ENCODE assay signal across 23 cellular contexts in genomic region chr14:34999500-34999899, GRCh38. TPM values are rescaled to one million over a fixed set of nuclear protein-coding genes. Genes with fewer than 3 reads are reported as not detected.
DNase-seq lines count a peak whose midpoint lies in the region; ATAC-seq, FAIRE-seq and TF ChIP-seq lines count a peak whose summit lies in the region.
"Had no signal": no experiment of that assay in that cellular context is flagged by ENCODE, and none has a peak within 500 bp of the region (broad histone marks: within the 10 kb centered on the region; RNA-seq: fewer than 3 reads in every experiment).

No MANE protein-coding gene starts in this region.

- DNase-seq in H54 (ENCODE audit: insufficient read length, low spot score) (no peak), HepG2 (ENCODE audit: low spot score) (no peak), DMS 273 treated with DMSO at 0.1 percent for 48 hours (lab: John Stamatoyannopoulos, UW) (no peak), NCI-H2171 (lab: John Stamatoyannopoulos, UW) (no peak), erythroblast (lab: John Stamatoyannopoulos, UW) (no peak)
- no peak for DNase-seq in central memory CD8-positive, alpha-beta T cell (ENCODE audit: low spot score in 2 of 2)
- DNase-seq in activated CD4-positive, CD25-positive, alpha-beta regulatory T cell (lab: John Stamatoyannopoulos, UW), result no peak
- DNase-seq: 8988T; ACHN; AML-193; BE2C; CD4-positive, alpha-beta T cell; CD8-positive, alpha-beta memory T cell; DND-41; HFFc6 had no signal

- no peaks in the 10 kb centered on the region for H3K27me3 ChIP-seq in HepG2 (ENCODE audit: control insufficient read depth in 1 of 2, insufficient read depth in 2 of 2, low read length in 2 of 2)
- H3K27me3 ChIP-seq: BE2C; BLaER1 treated with 17β-estradiol and CSF1 and Interleukin-3, amounts not matched to agents 10 nM and 100 nM had no signal

- H3K27me3 Mint-ChIP-seq in central memory CD8-positive, alpha-beta T cell, result no peaks in the 10 kb centered on the region
- H3K27me3 Mint-ChIP-seq in nephron (ENCODE audit: low read depth), result no peaks in the 10 kb centered on the region
- H3K27me3 Mint-ChIP-seq: CD4-positive, alpha-beta T cell; CD8-positive, alpha-beta memory T cell had no signal

- in situ Hi-C loops in HepG2 (cut with HindIII; ENCODE audit: extremely low pct_ligation_motif_present, low pct_unique_long_range_greater_than_20kb), result no loop called here

- no peak overlapping the region for H3K4me3 Mint-ChIP-seq in central memory CD8-positive, alpha-beta T cell
- no peak overlapping the region for H3K4me3 Mint-ChIP-seq in nephron
- H3K4me3 Mint-ChIP-seq: CD14-positive monocyte; CD4-positive, alpha-beta T cell; CD8-positive, alpha-beta memory T cell; GM23338; HFFc6 had no signal

- FAIRE-seq in H54 (lab: Jason Lieb, UNC), result peak; percentile 6
- FAIRE-seq in HepG2 (lab: Jason Lieb, UNC), result no peak
- FAIRE-seq: A549, D721Med, G401.6 had no signal

- intact Hi-C loops in HepG2 (cut with micrococcal nuclease; ENCODE audit: unreplicated experiment), result no loop called here

- TF ChIP-seq EP300 in HepG2 (IDR thresholded peaks at IDR 0.05; ENCODE audit: low read depth in 2 of 2, low read length in 2 of 2) (no peak), HepG2 (CRISPR knock-in tag; IDR thresholded peaks at IDR 0.05; ENCODE audit: borderline replicate concordance) (no peak)

- TF ChIP-seq CTCF in HepG2 (CRISPR knock-in tag; IDR thresholded peaks at IDR 0.05) (no peak), nephron (IDR thresholded peaks at IDR 0.05; ENCODE audit: unreplicated experiment in 3 of 3) (no peak)

- peak overlapping the region; percentile 44 for H3K27ac Mint-ChIP-seq in central memory CD8-positive, alpha-beta T cell (ENCODE audit: low read depth)
- peak overlapping the region in 2 of 3 experiments; percentile 43 to 63 for H3K27ac Mint-ChIP-seq in nephron
- H3K27ac Mint-ChIP-seq: CD4-positive, alpha-beta T cell; GM23338; HFFc6 had no signal

- POLR2A ChIA-PET in HepG2 (lab: Yijun Ruan, JAX), result interaction anchor here (6.6 kb wide), 1 partner anchor 17 kb away, joined by 45 read pairs; the partner anchor contains the start of gene SRP54

- no peak for ATAC-seq in central memory CD8-positive, alpha-beta T cell (replicated peaks; ENCODE audit: extremely low read depth, poor library complexity, severe bottlenecking)
- ATAC-seq in HepG2, result no peak
- ATAC-seq: A549, GM23338 had no signal

- no peak overlapping the region for H3K4me3 ChIP-seq in HepG2 (replicated peaks in 1 of 3; ENCODE audit: insufficient read depth in 1 of 3, low read depth in 2 of 3, low read length in 3 of 3)
- H3K4me3 ChIP-seq: A549; BLaER1 treated with 17β-estradiol and CSF1 and Interleukin-3, amounts not matched to agents 10 nM and 100 nM; GM23338; HAP-1 had no signal

- H3K4me1 ChIP-seq in HepG2 (ENCODE audit: insufficient read depth, low read length), result no peaks in the 10 kb centered on the region
- H3K4me1 ChIP-seq: A549, BE2C, HAP-1 had no signal

- peaks cover 4% of the 10 kb centered on the region; the same call in 1 of the 2 replicates for H4K20me1 ChIP-seq in HepG2 (ENCODE audit: insufficient read depth, low read length)

- TF ChIP-seq RAD21 in HepG2 (CRISPR knock-in tag; IDR thresholded peaks at IDR 0.05), result no peak

- H3K27ac ChIP-seq in HepG2 (ENCODE audit: extremely low read length, insufficient read depth, low read length), result no peak overlapping the region
- H3K27ac ChIP-seq: A549; BLaER1 treated with 17β-estradiol and CSF1 and Interleukin-3, amounts not matched to agents 10 nM and 100 nM had no signal

- peaks cover 39% of the 10 kb centered on the region for H3K36me3 Mint-ChIP-seq in central memory CD8-positive, alpha-beta T cell (ENCODE audit: insufficient read depth)
- peaks cover 32% of the 10 kb centered on the region for H3K36me3 Mint-ChIP-seq in nephron (ENCODE audit: low read depth)

- no TSS peak for BruUV-seq in HepG2 (replicated peaks; lab: Mats Ljungman, UMichigan)

- H3K4me1 Mint-ChIP-seq in central memory CD8-positive, alpha-beta T cell, result peaks cover 5% of the 10 kb centered on the region
- H3K4me1 Mint-ChIP-seq in nephron, result peaks cover 12% of the 10 kb centered on the region
- H3K4me1 Mint-ChIP-seq: GM23338 had no signal

- no peaks in the 10 kb centered on the region for H3K9me3 ChIP-seq in HepG2 (ENCODE audit: low read length)
- H3K9me3 ChIP-seq: A549; BE2C; BLaER1 treated with 17β-estradiol and CSF1 and Interleukin-3, amounts not matched to agents 10 nM and 100 nM; HAP-1 had no signal

- no peak overlapping the region for H2AFZ ChIP-seq in HepG2 (ENCODE audit: low read length)
- H2AFZ ChIP-seq: GM23338 had no signal

- peaks cover 18 to 53% of the 10 kb centered on the region in 2 experiments for H3K36me3 ChIP-seq in HepG2 (replicated peaks in 1 of 2; ENCODE audit: control insufficient read depth in 1 of 2, insufficient read depth in 2 of 2, low read length in 2 of 2)

- no peaks in the 10 kb centered on the region for H3K9me3 Mint-ChIP-seq in central memory CD8-positive, alpha-beta T cell
- no peaks in the 10 kb centered on the region for H3K9me3 Mint-ChIP-seq in nephron
- H3K9me3 Mint-ChIP-seq: CD14-positive monocyte; CD4-positive, alpha-beta T cell; CD8-positive, alpha-beta memory T cell; GM23338; HFFc6 had no signal

- TF ChIP-seq POLR2A in H54 (IDR thresholded peaks at IDR 0.05; ENCODE audit: low read depth, low read length) (no peak), HepG2 (IDR thresholded peaks at IDR 0.05; ENCODE audit: insufficient read depth in 1 of 2, low read depth in 2 of 2, low read length in 2 of 2) (no peak), erythroblast (IDR thresholded peaks at IDR 0.05; ENCODE audit: low read length) (no peak)

- no peak overlapping the region for H3K4me2 ChIP-seq in HepG2 (ENCODE audit: low read depth, low read length)
- H3K4me2 ChIP-seq: A549; BLaER1 treated with 17β-estradiol and CSF1 and Interleukin-3, amounts not matched to agents 10 nM and 100 nM; GM23338 had no signal

- H3K9ac ChIP-seq in HepG2 (ENCODE audit: insufficient read depth, low read depth, low read length), result no peak overlapping the region
- H3K9ac ChIP-seq: BLaER1 treated with 17β-estradiol and CSF1 and Interleukin-3, amounts not matched to agents 10 nM and 100 nM had no signal

- CTCF ChIA-PET in HepG2 (lab: Yijun Ruan, JAX; ENCODE audit: low intra/inter-chr PET ratio, low total read pairs), result no interaction called here

- H3K79me2 ChIP-seq in HepG2 (ENCODE audit: insufficient read depth, low read length), result peaks cover 24% of the 10 kb centered on the region

- 96% methylated on average over 3 of the region's 3 CpGs for WGBS in HepG2 (ENCODE audit: low lambda C conversion rate)

TF ChIP-seq in HepG2, 621 proteins besides CTCF, POLR2A, EP300 and RAD21 (continues in another document):
- peak; percentile 37; the same call in 1 of the 2 replicates for TF ChIP-seq ZFP36L1 (CRISPR knock-in tag; IDR thresholded peaks at IDR 0.05)

RNA-seq across cellular contexts. Expression of gene SRP54, which starts 16.7 kb away (rescaled TPM):
- 207 and 297 TPM in 2 replicates for total RNA-seq in HepG2 (2016; rRNA removed; fragmentation: Illumina TruSeq; extraction: Trizol)
- total RNA-seq in HepG2 (2016; cell fraction: cytosol; rRNA removed; fragmentation: Illumina TruSeq; extraction: Trizol; ENCODE audit: low read depth), result 26.1 and 28.6 TPM in 2 replicates
- 210 and 295 TPM in 2 replicates for total RNA-seq in HepG2 (2016; cell fraction: insoluble cytoplasmic fraction; rRNA removed; fragmentation: Illumina TruSeq; extraction: Trizol)
- total RNA-seq in HepG2 (2016; cell fraction: membrane; rRNA removed; fragmentation: Illumina TruSeq; extraction: Trizol), result 41.2 and 50.0 TPM in 2 replicates
- 128 and 142 TPM in 2 replicates for total RNA-seq in HepG2 (2016; cell fraction: nucleus; rRNA removed; fragmentation: Illumina TruSeq; extraction: Trizol)
- polyA plus RNA-seq in HepG2 (2011; rRNA removed), result 36.0 and 42.2 TPM in 2 replicates
- 45.2 and 47.0 TPM in 2 replicates for polyA plus RNA-seq in HepG2 (2011; cell fraction: cytosol; rRNA removed)
- polyA plus RNA-seq in HepG2 (2011; cell fraction: nucleus; rRNA removed), result 62.5 and 64.9 TPM in 2 replicates
- polyA plus RNA-seq in HepG2 (2012), result 101 and 113 TPM in 2 replicates
- 7.5 and 9.1 TPM in 2 replicates for polyA plus RNA-seq in HepG2 (2016; cell fraction: cytosol; fragmentation: Illumina TruSeq; extraction: Trizol; ENCODE audit: low read depth)
- polyA plus RNA-seq in HepG2 (2016; cell fraction: insoluble cytoplasmic fraction; fragmentation: Illumina TruSeq; extraction: Trizol; ENCODE audit: low read depth), result 244 and 260 TPM in 2 replicates
- 15.4 and 17.7 TPM in 2 replicates for polyA plus RNA-seq in HepG2 (2016; cell fraction: membrane; fragmentation: Illumina TruSeq; extraction: Trizol; ENCODE audit: low read depth)
- polyA plus RNA-seq in HepG2 (2016; cell fraction: nucleus; fragmentation: Illumina TruSeq; extraction: Trizol; ENCODE audit: insufficient read depth, low read depth), result 152 and 167 TPM in 2 replicates
- polyA minus RNA-seq in HepG2 (2011; rRNA and poly(A)+ RNA removed; ENCODE audit: low replicate concordance), result 25.4 and 57.6 TPM in 2 replicates
- polyA minus RNA-seq in HepG2 (2011; cell fraction: cytosol; rRNA and poly(A)+ RNA removed), result 60.0 and 62.4 TPM in 2 replicates
- 159 TPM in 2 replicates for polyA minus RNA-seq in HepG2 (2011; cell fraction: nucleus; rRNA and poly(A)+ RNA removed)

RNA-seq across cellular contexts. Expression of gene FAM177A1, which starts 46.6 kb away (rescaled TPM):
- 116 and 119 TPM in 2 replicates for total RNA-seq in HepG2 (2016; rRNA removed; fragmentation: Illumina TruSeq; extraction: Trizol)
- total RNA-seq in HepG2 (2016; cell fraction: cytosol; rRNA removed; fragmentation: Illumina TruSeq; extraction: Trizol; ENCODE audit: low read depth), result 259 and 291 TPM in 2 replicates
- 102 and 128 TPM in 2 replicates for total RNA-seq in HepG2 (2016; cell fraction: insoluble cytoplasmic fraction; rRNA removed; fragmentation: Illumina TruSeq; extraction: Trizol)
- total RNA-seq in HepG2 (2016; cell fraction: membrane; rRNA removed; fragmentation: Illumina TruSeq; extraction: Trizol), result 219 and 242 TPM in 2 replicates
- total RNA-seq in HepG2 (2016; cell fraction: nucleus; rRNA removed; fragmentation: Illumina TruSeq; extraction: Trizol), result 53.1 and 62.5 TPM in 2 replicates
- 69.0 and 72.9 TPM in 2 replicates for polyA plus RNA-seq in HepG2 (2011; rRNA removed)
- polyA plus RNA-seq in HepG2 (2011; cell fraction: cytosol; rRNA removed), result 43.1 and 47.2 TPM in 2 replicates
- 20.3 and 24.8 TPM in 2 replicates for polyA plus RNA-seq in HepG2 (2011; cell fraction: nucleus; rRNA removed)
- 70.8 and 90.1 TPM in 2 replicates for polyA plus RNA-seq in HepG2 (2012)
- 323 and 351 TPM in 2 replicates for polyA plus RNA-seq in HepG2 (2016; cell fraction: cytosol; fragmentation: Illumina TruSeq; extraction: Trizol; ENCODE audit: low read depth)
- polyA plus RNA-seq in HepG2 (2016; cell fraction: insoluble cytoplasmic fraction; fragmentation: Illumina TruSeq; extraction: Trizol; ENCODE audit: low read depth), result 125 and 131 TPM in 2 replicates
- 209 and 229 TPM in 2 replicates for polyA plus RNA-seq in HepG2 (2016; cell fraction: membrane; fragmentation: Illumina TruSeq; extraction: Trizol; ENCODE audit: low read depth)
- 115 and 136 TPM in 2 replicates for polyA plus RNA-seq in HepG2 (2016; cell fraction: nucleus; fragmentation: Illumina TruSeq; extraction: Trizol; ENCODE audit: insufficient read depth, low read depth)
- polyA minus RNA-seq in HepG2 (2011; rRNA and poly(A)+ RNA removed; ENCODE audit: low replicate concordance), result 20.6 and 34.4 TPM in 2 replicates
- polyA minus RNA-seq in HepG2 (2011; cell fraction: cytosol; rRNA and poly(A)+ RNA removed), result 25.4 and 27.2 TPM in 2 replicates
- 36.1 and 40.7 TPM in 2 replicates for polyA minus RNA-seq in HepG2 (2011; cell fraction: nucleus; rRNA and poly(A)+ RNA removed)
